In genomic region chr12:2891240-2892053, GRCh38 we compare ENCODE assay signal across 1 cellular context.
TF ChIP-seq lines count a peak whose summit lies in the region.

No MANE protein-coding gene starts in this region.

TF ChIP-seq in HEK293, 187 proteins besides CTCF, POLR2A, EP300 and RAD21 (continued from another document):
- TF ChIP-seq IKZF3 (tag by site-specific recombination; IDR thresholded peaks at IDR 0.05) (0 out of 2 replicates have a peak, but pooled peaks have one; percentile 57), ZNF600 (tag by site-specific recombination; IDR thresholded peaks at IDR 0.05) (peak; percentile 92), ZNF792 (tag by site-specific recombination; IDR thresholded peaks at IDR 0.05) (0 out of 2 replicates have a peak, but pooled peaks have one; percentile 17), ZNF121 (tag by site-specific recombination; IDR thresholded peaks at IDR 0.05) (peak; percentile 96), YY2 (tag by site-specific recombination; IDR thresholded peaks at IDR 0.05) (no peak), SP2 (tag by site-specific recombination; IDR thresholded peaks at IDR 0.05) (no peak), ZNF529 (tag by site-specific recombination; IDR thresholded peaks at IDR 0.05; ENCODE audit: insufficient replicate concordance) (no peak), ZNF140 (tag by site-specific recombination; IDR thresholded peaks at IDR 0.05) (no peak), ZNF311 (tag by site-specific recombination; IDR thresholded peaks at IDR 0.05; ENCODE audit: borderline replicate concordance) (no peak), GFI1B (tag by site-specific recombination; IDR thresholded peaks at IDR 0.05) (peak; percentile 78), ZNF341 (tag by site-specific recombination; IDR thresholded peaks at IDR 0.05; ENCODE audit: low read depth) (peak; percentile 49), ZNF426 (tag by site-specific recombination; IDR thresholded peaks at IDR 0.05) (no peak), ZNF777 (tag by site-specific recombination; IDR thresholded peaks at IDR 0.05; ENCODE audit: borderline replicate concordance) (no peak)
